In genomic region chr14:51297066-51297465, GRCh38 we compare ENCODE assay signal across 6 cellular contexts.
"Had no signal": no experiment of that assay in that cellular context is flagged by ENCODE, and none has a peak within 500 bp of the region (broad histone marks: within the 10 kb centered on the region; RNA-seq: fewer than 3 reads in every experiment).

No MANE protein-coding gene starts in this region.

- DNase-seq: GOT3, H7, IMR-90, KG1 had no signal

- H3K4me3 ChIP-seq: HAP-1, K562 had no signal

- H3K4me1 ChIP-seq: HAP-1 had no signal

- ATAC-seq: K562 had no signal

- H3K36me3 ChIP-seq: HAP-1 had no signal

- H3K9me3 ChIP-seq: HAP-1 had no signal
